ENCODE assay signal across 7 cellular contexts in the genomic region with DNA sequence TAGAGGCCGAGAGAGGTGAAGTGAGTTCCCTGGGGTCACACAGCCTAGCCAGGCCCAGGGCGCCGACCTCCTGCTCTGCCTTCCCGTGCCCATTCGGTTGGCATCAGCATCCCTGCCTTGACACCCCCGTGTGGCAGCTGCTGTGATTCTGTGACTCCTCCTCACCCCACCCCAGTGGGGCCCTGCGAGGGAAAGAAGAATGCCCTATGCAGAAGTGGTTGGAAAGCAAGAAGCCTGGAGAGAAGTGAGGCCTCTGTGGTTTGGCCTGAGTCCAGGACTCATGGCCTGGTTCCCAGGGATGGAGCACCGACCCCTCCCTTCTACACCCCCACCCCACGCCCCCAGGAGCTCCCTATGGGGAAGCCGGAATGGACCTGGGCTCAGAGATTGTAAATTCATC.
A peak's percentile ranks its signal among the peaks of the same experiment; 100 is the strongest.
DNase-seq lines count a peak whose midpoint lies in the region; ATAC-seq, FAIRE-seq and TF ChIP-seq lines count a peak whose summit lies in the region.

No MANE protein-coding gene starts in this region.

- H3K27ac ChIP-seq in coronary artery, result peak overlapping the region in 1 of 2 donors; percentile 9
- peak overlapping the region; percentile 98 for H3K27ac ChIP-seq in neutrophil

- H3K4me3 ChIP-seq in coronary artery, result peak overlapping the region; percentile 2
- H3K4me3 ChIP-seq in neutrophil (ENCODE audit: low read depth in 1 of 2, low read length in 1 of 2), result peak overlapping the region; percentile 31 to 62

- H3K9me3 ChIP-seq in neutrophil, result no peaks in the 10 kb centered on the region

- DNase-seq in GM18507 (ENCODE audit: extremely low spot score, insufficient read length, low read depth) (no peak), NCI-H69 (lab: John Stamatoyannopoulos, UW) (peak; percentile 24), coronary artery (ENCODE audit: low spot score) (no peak), DMS53 (lab: John Stamatoyannopoulos, UW) (no peak), GM13977 (ENCODE audit: low spot score) (no peak)

- no peak for ATAC-seq in HG02884 (IDR thresholded peaks at IDR 0.05; ENCODE audit: unreplicated experiment)

- H3K4me1 ChIP-seq in neutrophil (ENCODE audit: control insufficient read depth in 1 of 2, insufficient read depth in 1 of 2, low read depth in 1 of 2, low read length in 1 of 2), result peaks cover 78% of the 10 kb centered on the region in 2 experiments

- no peaks in the 10 kb centered on the region for H3K27me3 ChIP-seq in neutrophil

- no peak for TF ChIP-seq CTCF in coronary artery (IDR thresholded peaks at IDR 0.05)
- TF ChIP-seq CTCF in neutrophil (IDR thresholded peaks at IDR 0.05), result no peak
- TF ChIP-seq CTCF in GM13977 (IDR thresholded peaks at IDR 0.05; ENCODE audit: extremely low read depth, insufficient read depth, missing control alignments), result no peak

- FAIRE-seq in GM18507 (lab: Jason Lieb, UNC), result peak; percentile 18

- no peaks in the 10 kb centered on the region for H3K36me3 ChIP-seq in neutrophil

- in situ Hi-C loops in GM13977 (cut with MboI; ENCODE audit: low pct_unique_long_range_greater_than_20kb, low sequenced_read_pairs, unreplicated experiment), result no loop called here
